15 cellular contexts compared by ENCODE assay signal in the genomic region with DNA sequence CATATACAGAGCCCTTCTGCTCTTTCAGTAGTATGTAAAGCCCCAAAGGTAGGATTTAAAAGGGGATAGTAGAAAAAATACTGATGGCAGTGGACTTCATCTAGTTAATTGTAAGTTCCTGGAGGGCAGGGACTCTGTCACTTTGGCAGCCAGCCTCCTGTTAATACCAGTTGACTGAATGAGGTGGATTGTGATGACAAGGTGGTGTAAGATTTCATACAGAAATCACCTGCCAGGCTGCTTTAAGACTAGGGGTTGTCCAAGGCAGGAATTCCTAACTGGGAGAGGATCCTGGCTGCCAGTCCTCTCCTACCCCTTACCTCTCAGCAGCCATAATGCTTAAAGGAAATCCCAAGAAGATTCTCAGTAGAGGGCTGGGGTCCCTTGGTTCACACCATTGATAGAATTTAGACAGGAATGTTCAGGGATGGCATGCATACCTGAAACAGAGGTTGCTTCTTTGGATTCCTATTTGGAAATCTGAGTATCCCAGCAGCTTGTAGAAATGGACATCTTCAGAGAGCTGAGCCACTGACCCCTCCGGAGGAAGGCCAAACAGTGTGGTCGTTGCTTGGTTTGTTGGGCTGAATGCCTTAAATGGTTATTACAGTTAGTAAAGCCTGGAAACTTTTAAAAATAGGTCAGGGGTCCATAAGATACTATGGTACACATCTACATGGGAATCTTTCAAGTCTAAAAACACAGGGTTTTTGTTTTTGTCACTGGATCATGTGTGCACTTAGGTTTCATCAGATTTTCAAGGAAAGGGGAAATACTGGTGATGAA. TPM values are rescaled to one million over a fixed set of nuclear protein-coding genes. Genes with fewer than 3 reads are reported as not detected.
DNase-seq lines count a peak whose midpoint lies in the region; ATAC-seq and TF ChIP-seq lines count a peak whose summit lies in the region.
"Had no signal": no experiment of that assay in that cellular context is flagged by ENCODE, and none has a peak within 500 bp of the region (broad histone marks: within the 10 kb centered on the region; RNA-seq: fewer than 3 reads in every experiment).

No MANE protein-coding gene starts in this region.

- peaks cover 100% of the 10 kb centered on the region for H3K79me2 ChIP-seq in smooth muscle cell (ENCODE audit: low read depth)

- H3K4me2 ChIP-seq in smooth muscle cell, result peak overlapping the region; percentile 92
- H3K4me2 ChIP-seq: A549 had no signal

- no peak overlapping the region for H3K4me3 ChIP-seq in smooth muscle cell
- H3K4me3 ChIP-seq: A549 had no signal

- H3K27me3 Mint-ChIP-seq in activated CD4-positive, alpha-beta memory T cell treated with anti-CD3 and anti-CD28 coated beads for 36 hours, result no peaks in the 10 kb centered on the region
- H3K27me3 Mint-ChIP-seq in activated CD4-positive, alpha-beta memory T cell treated with anti-CD3 and anti-CD28 coated beads, Interleukin-2, amount 10 ng/mL, durations not matched to agents 7 days and 5 days, result no peaks in the 10 kb centered on the region
- no peaks in the 10 kb centered on the region for H3K27me3 Mint-ChIP-seq in activated naive CD8-positive, alpha-beta T cell treated with anti-CD3 and anti-CD28 coated beads, Interleukin-2, amount 50 U/mL, for 24 hours
- H3K27me3 Mint-ChIP-seq in immature natural killer cell (ENCODE audit: low read depth in 3 of 3), result peaks cover 0 to 2% (median 2%) of the 10 kb centered on the region in 3 donors
- no peaks in the 10 kb centered on the region for H3K27me3 Mint-ChIP-seq in stimulated activated naive B cell treated with anti-CD40 and anti-IgM and Interleukin-4, amounts not matched to agents 10 μg/mL and 1 μg/mL and 100 μg/mL, for 72 hours

- H3K27ac Mint-ChIP-seq in activated CD4-positive, alpha-beta memory T cell treated with anti-CD3 and anti-CD28 coated beads for 36 hours, result peak overlapping the region; percentile 34
- no peak overlapping the region for H3K27ac Mint-ChIP-seq in activated CD4-positive, alpha-beta memory T cell treated with anti-CD3 and anti-CD28 coated beads, Interleukin-2, amount 10 ng/mL, durations not matched to agents 7 days and 5 days
- H3K27ac Mint-ChIP-seq in activated naive CD8-positive, alpha-beta T cell treated with anti-CD3 and anti-CD28 coated beads, Interleukin-2, amount 50 U/mL, for 24 hours, result peak overlapping the region; percentile 29
- peak overlapping the region; percentile 11 to 79 (median 62) for H3K27ac Mint-ChIP-seq in immature natural killer cell
- no peak overlapping the region for H3K27ac Mint-ChIP-seq in stimulated activated naive B cell treated with anti-CD40 and anti-IgM and Interleukin-4, amounts not matched to agents 10 μg/mL and 1 μg/mL and 100 μg/mL, for 72 hours

- peaks cover 37% of the 10 kb centered on the region for H3K36me3 Mint-ChIP-seq in activated CD4-positive, alpha-beta memory T cell treated with anti-CD3 and anti-CD28 coated beads for 36 hours
- peaks cover 78% of the 10 kb centered on the region for H3K36me3 Mint-ChIP-seq in activated CD4-positive, alpha-beta memory T cell treated with anti-CD3 and anti-CD28 coated beads, Interleukin-2, amount 10 ng/mL, durations not matched to agents 7 days and 5 days (ENCODE audit: low read depth)
- H3K36me3 Mint-ChIP-seq in activated naive CD8-positive, alpha-beta T cell treated with anti-CD3 and anti-CD28 coated beads, Interleukin-2, amount 50 U/mL, for 24 hours (ENCODE audit: low read depth), result peaks cover 56% of the 10 kb centered on the region
- H3K36me3 Mint-ChIP-seq in immature natural killer cell, result peaks cover 7 to 33% (median 28%) of the 10 kb centered on the region in 3 donors
- H3K36me3 Mint-ChIP-seq in stimulated activated naive B cell treated with anti-CD40 and anti-IgM and Interleukin-4, amounts not matched to agents 10 μg/mL and 1 μg/mL and 100 μg/mL, for 72 hours, result peaks cover 44 to 54% of the 10 kb centered on the region in 2 donors

- no peak overlapping the region for H3K9ac ChIP-seq in smooth muscle cell (ENCODE audit: low read depth)

- peaks cover 100% of the 10 kb centered on the region for H4K20me1 ChIP-seq in smooth muscle cell (ENCODE audit: low read depth)

- H3K9me3 ChIP-seq in smooth muscle cell (replicated peaks; ENCODE audit: low read depth), result no peaks in the 10 kb centered on the region
- H3K9me3 ChIP-seq: A549 had no signal

- no peak for ATAC-seq in activated naive CD8-positive, alpha-beta T cell treated with anti-CD3 and anti-CD28 coated beads, Interleukin-2, amount 50 U/mL, for 24 hours
- no peak for ATAC-seq in stimulated activated naive B cell treated with anti-CD40 and anti-IgM and Interleukin-4, amounts not matched to agents 10 μg/mL and 1 μg/mL and 100 μg/mL, for 72 hours (replicated peaks)
- ATAC-seq: A549 had no signal

- no peaks in the 10 kb centered on the region for H3K9me3 Mint-ChIP-seq in activated CD4-positive, alpha-beta memory T cell treated with anti-CD3 and anti-CD28 coated beads for 36 hours
- H3K9me3 Mint-ChIP-seq in activated CD4-positive, alpha-beta memory T cell treated with anti-CD3 and anti-CD28 coated beads, Interleukin-2, amount 10 ng/mL, durations not matched to agents 7 days and 5 days, result no peaks in the 10 kb centered on the region
- no peaks in the 10 kb centered on the region for H3K9me3 Mint-ChIP-seq in activated naive CD8-positive, alpha-beta T cell treated with anti-CD3 and anti-CD28 coated beads, Interleukin-2, amount 50 U/mL, for 24 hours
- H3K9me3 Mint-ChIP-seq in immature natural killer cell, result no peaks in the 10 kb centered on the region
- H3K9me3 Mint-ChIP-seq in stimulated activated naive B cell treated with anti-CD40 and anti-IgM and Interleukin-4, amounts not matched to agents 10 μg/mL and 1 μg/mL and 100 μg/mL, for 72 hours, result no peaks in the 10 kb centered on the region

- H3F3A ChIP-seq in smooth muscle cell (ENCODE audit: low read depth), result peaks cover 33% of the 10 kb centered on the region

- H2AFZ ChIP-seq in smooth muscle cell (ENCODE audit: low read depth), result no peak overlapping the region

- H3K27me3 ChIP-seq in smooth muscle cell (ENCODE audit: low read depth), result no peaks in the 10 kb centered on the region
- H3K27me3 ChIP-seq: brain microvascular endothelial cell had no signal

- no peak overlapping the region for H3K4me3 Mint-ChIP-seq in activated CD4-positive, alpha-beta memory T cell treated with anti-CD3 and anti-CD28 coated beads for 36 hours
- H3K4me3 Mint-ChIP-seq in activated CD4-positive, alpha-beta memory T cell treated with anti-CD3 and anti-CD28 coated beads, Interleukin-2, amount 10 ng/mL, durations not matched to agents 7 days and 5 days, result no peak overlapping the region
- H3K4me3 Mint-ChIP-seq in activated naive CD8-positive, alpha-beta T cell treated with anti-CD3 and anti-CD28 coated beads, Interleukin-2, amount 50 U/mL, for 24 hours, result no peak overlapping the region
- H3K4me3 Mint-ChIP-seq in immature natural killer cell, result peak overlapping the region in 4 of 5 donors; percentile 10 to 57 (median 33)
- no peak overlapping the region for H3K4me3 Mint-ChIP-seq in stimulated activated naive B cell treated with anti-CD40 and anti-IgM and Interleukin-4, amounts not matched to agents 10 μg/mL and 1 μg/mL and 100 μg/mL, for 72 hours

- DNase-seq in activated CD4-positive, alpha-beta memory T cell treated with anti-CD3 and anti-CD28 coated beads for 36 hours, result no peak
- no peak for DNase-seq in activated CD4-positive, alpha-beta memory T cell treated with anti-CD3 and anti-CD28 coated beads, Interleukin-2, amount 10 ng/mL, durations not matched to agents 7 days and 5 days
- DNase-seq in activated naive CD8-positive, alpha-beta T cell treated with anti-CD3 and anti-CD28 coated beads, Interleukin-2, amount 50 U/mL, for 24 hours, result no peak
- DNase-seq in immature natural killer cell (no peak), smooth muscle cell (lab: John Stamatoyannopoulos, UW; ENCODE audit: unreplicated experiment) (no peak), putamen (ENCODE audit: low spot score) (no peak), D341Med (ENCODE audit: low spot score) (no peak)
- DNase-seq in stimulated activated naive B cell treated with anti-CD40 and anti-IgM and Interleukin-4, amounts not matched to agents 10 μg/mL and 1 μg/mL and 100 μg/mL, for 72 hours, result no peak
- DNase-seq: brain microvascular endothelial cell; effector CD8-positive, alpha-beta T cell; foreskin fibroblast; SHP77; stimulated activated CD4-positive, alpha-beta T cell treated with anti-CD3 and anti-CD28 coated beads, Interleukin-12 subunit alpha, Interleukin-12 subunit beta, amount 100 ng/mL, for 4 hours; substantia nigra had no signal

- POLR2A ChIA-PET in activated CD4-positive, alpha-beta memory T cell treated with anti-CD3 and anti-CD28 coated beads for 36 hours (lab: Charles Lee), result no interaction called here
- POLR2A ChIA-PET in activated CD4-positive, alpha-beta memory T cell treated with anti-CD3 and anti-CD28 coated beads, Interleukin-2, amount 10 ng/mL, durations not matched to agents 7 days and 5 days (lab: Charles Lee), result no interaction called here

- 32% methylated on average over 2 of the region's 2 CpGs for WGBS in smooth muscle cell (ENCODE audit: low lambda C conversion rate)

- CTCF ChIA-PET in activated CD4-positive, alpha-beta memory T cell treated with anti-CD3 and anti-CD28 coated beads for 36 hours (lab: Charles Lee), result no interaction called here
- CTCF ChIA-PET in activated CD4-positive, alpha-beta memory T cell treated with anti-CD3 and anti-CD28 coated beads, Interleukin-2, amount 10 ng/mL, durations not matched to agents 7 days and 5 days (lab: Charles Lee), result no interaction called here

- TF ChIP-seq CTCF in smooth muscle cell (IDR thresholded peaks at IDR 0.05; ENCODE audit: borderline replicate concordance, insufficient read depth, poor library complexity, severe bottlenecking), result no peak

- peak overlapping the region; percentile 59 for H3K27ac ChIP-seq in smooth muscle cell (ENCODE audit: low read depth)
- H3K27ac ChIP-seq: A549, brain microvascular endothelial cell had no signal

- H3K4me1 ChIP-seq in smooth muscle cell (ENCODE audit: low read depth), result peaks cover 38% of the 10 kb centered on the region

- peaks cover 83% of the 10 kb centered on the region for H3K4me1 Mint-ChIP-seq in activated CD4-positive, alpha-beta memory T cell treated with anti-CD3 and anti-CD28 coated beads for 36 hours (ENCODE audit: low read depth)
- peaks cover 29% of the 10 kb centered on the region for H3K4me1 Mint-ChIP-seq in activated CD4-positive, alpha-beta memory T cell treated with anti-CD3 and anti-CD28 coated beads, Interleukin-2, amount 10 ng/mL, durations not matched to agents 7 days and 5 days
- peaks cover 83% of the 10 kb centered on the region for H3K4me1 Mint-ChIP-seq in activated naive CD8-positive, alpha-beta T cell treated with anti-CD3 and anti-CD28 coated beads, Interleukin-2, amount 50 U/mL, for 24 hours
- peaks cover 88 to 96% of the 10 kb centered on the region in 2 donors for H3K4me1 Mint-ChIP-seq in immature natural killer cell
- H3K4me1 Mint-ChIP-seq in stimulated activated naive B cell treated with anti-CD40 and anti-IgM and Interleukin-4, amounts not matched to agents 10 μg/mL and 1 μg/mL and 100 μg/mL, for 72 hours, result peaks cover 30 to 74% of the 10 kb centered on the region in 2 donors

- intact Hi-C loops in activated CD4-positive, alpha-beta memory T cell treated with anti-CD3 and anti-CD28 coated beads for 36 hours (cut with micrococcal nuclease), result no loop called here

- peaks cover 6% of the 10 kb centered on the region for H3K36me3 ChIP-seq in smooth muscle cell (ENCODE audit: low read depth)

RNA-seq across cellular contexts. Expression of a gene that starts 7.5 kb away (rescaled TPM):
- total RNA-seq in activated CD4-positive, alpha-beta memory T cell treated with anti-CD3 and anti-CD28 coated beads for 36 hours, result 10 to 100 TPM; 22.8 to 24.2 TPM
- 10 to 100 TPM; 49.5 to 53.5 TPM for total RNA-seq in activated CD4-positive, alpha-beta memory T cell treated with anti-CD3 and anti-CD28 coated beads, Interleukin-2, amount 10 ng/mL, durations not matched to agents 7 days and 5 days
- 10 to 100 TPM; 30.4 to 82.4 (median 45.1) TPM for polyA plus RNA-seq in immature natural killer cell
- 44.0 and 65.3 TPM in 2 replicates for total RNA-seq in smooth muscle cell
- 41.6 and 64.1 TPM in 2 replicates for polyA plus RNA-seq in smooth muscle cell

Comparison
In these comparisons a context has a peak if more than half of its experiments do, and no peak if none do; other contexts are left out.
1. H3K27ac Mint-ChIP-seq: peak in activated CD4-positive, alpha-beta memory T cell treated with anti-CD3 and anti-CD28 coated beads for 36 hours (single experiment), activated naive CD8-positive, alpha-beta T cell treated with anti-CD3 and anti-CD28 coated beads, Interleukin-2, amount 50 U/mL, for 24 hours (single experiment) and immature natural killer cell (6 of 6); none in activated CD4-positive, alpha-beta memory T cell treated with anti-CD3 and anti-CD28 coated beads, Interleukin-2, amount 10 ng/mL, durations not matched to agents 7 days and 5 days (single experiment) and stimulated activated naive B cell treated with anti-CD40 and anti-IgM and Interleukin-4, amounts not matched to agents 10 μg/mL and 1 μg/mL and 100 μg/mL, for 72 hours (single experiment).
2. H3K4me3 Mint-ChIP-seq: peak in immature natural killer cell (4 of 5); none in activated CD4-positive, alpha-beta memory T cell treated with anti-CD3 and anti-CD28 coated beads for 36 hours (single experiment), activated CD4-positive, alpha-beta memory T cell treated with anti-CD3 and anti-CD28 coated beads, Interleukin-2, amount 10 ng/mL, durations not matched to agents 7 days and 5 days (single experiment), activated naive CD8-positive, alpha-beta T cell treated with anti-CD3 and anti-CD28 coated beads, Interleukin-2, amount 50 U/mL, for 24 hours (single experiment) and stimulated activated naive B cell treated with anti-CD40 and anti-IgM and Interleukin-4, amounts not matched to agents 10 μg/mL and 1 μg/mL and 100 μg/mL, for 72 hours (0 of 2).